15 cellular contexts compared by ENCODE assay signal in the genomic region with DNA sequence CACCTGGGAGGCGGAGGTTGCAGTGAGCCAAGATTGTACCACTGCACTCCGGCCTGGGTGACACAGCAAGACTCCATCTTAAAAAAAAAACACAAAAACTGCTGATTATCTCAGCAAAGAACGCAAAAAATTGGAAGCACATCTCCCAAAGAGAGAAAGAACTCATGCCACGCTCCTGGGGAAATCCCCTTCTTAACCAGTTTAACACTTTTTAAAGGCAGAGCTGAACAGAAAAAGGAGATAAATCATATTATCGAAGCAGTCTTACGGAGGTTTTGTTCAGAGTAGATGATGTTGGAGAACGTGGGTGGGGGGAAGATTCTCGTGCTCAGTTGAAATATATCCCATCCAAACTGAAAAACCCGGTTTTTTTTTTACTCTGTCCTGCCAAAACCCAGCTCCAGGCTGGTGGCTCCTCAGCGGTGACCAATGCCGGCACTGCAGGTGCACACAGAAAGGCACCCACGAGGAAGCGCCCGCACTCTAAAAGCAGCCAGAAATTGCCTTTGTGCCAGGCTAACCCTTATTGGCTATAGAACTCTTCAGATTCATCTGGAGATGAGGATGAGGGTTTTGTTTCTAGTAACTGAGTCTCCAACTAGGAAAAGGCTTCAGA.
DNase-seq lines count a peak whose midpoint lies in the region; ATAC-seq and TF ChIP-seq lines count a peak whose summit lies in the region.
"Had no signal": no experiment of that assay in that cellular context is flagged by ENCODE, and none has a peak within 500 bp of the region (broad histone marks: within the 10 kb centered on the region; RNA-seq: fewer than 3 reads in every experiment).

No MANE protein-coding gene starts in this region.

- peaks cover 8% of the 10 kb centered on the region for H3K36me3 Mint-ChIP-seq in activated CD8-positive, alpha-beta T cell treated with anti-CD3 and anti-CD28 coated beads, Interleukin-2, amount 10 ng/mL, durations not matched to agents 7 days and 5 days (ENCODE audit: low read depth)
- no peaks in the 10 kb centered on the region for H3K36me3 Mint-ChIP-seq in dendritic cell treated with granulocyte-macrophage colony-stimulating factor and Interleukin-4, amounts not matched to agents 40 ng/mL and 50 ng/mL, for 4 days (ENCODE audit: low read depth)
- no peaks in the 10 kb centered on the region for H3K36me3 Mint-ChIP-seq in osteocyte (ENCODE audit: unreplicated experiment)

- H3K36me3 ChIP-seq in colonic mucosa: no peaks in the 10 kb centered on the region
- H3K36me3 ChIP-seq: left lung, spleen had no signal

- H3K4me1 ChIP-seq in colonic mucosa: no peaks in the 10 kb centered on the region
- H3K4me1 ChIP-seq: left lung had no signal

- peak overlapping the region; percentile 32 for H3K4me3 Mint-ChIP-seq in activated CD8-positive, alpha-beta T cell treated with anti-CD3 and anti-CD28 coated beads, Interleukin-2, amount 10 ng/mL, durations not matched to agents 7 days and 5 days
- H3K4me3 Mint-ChIP-seq in dendritic cell treated with granulocyte-macrophage colony-stimulating factor and Interleukin-4, amounts not matched to agents 40 ng/mL and 50 ng/mL, for 4 days: no peak overlapping the region
- H3K4me3 Mint-ChIP-seq in osteocyte (ENCODE audit: unreplicated experiment): no peak overlapping the region

- DNase-seq in stimulated activated CD4-positive, alpha-beta T cell treated with anti-CD3 and anti-CD28 coated beads, Interleukin-1b, Interleukin-23, amount 100 ng/mL, for 48 hours: peak; percentile 30
- no peak for DNase-seq in stimulated activated CD4-positive, alpha-beta T cell treated with anti-CD3 and anti-CD28 coated beads, Interleukin-4, amount 100 ng/mL, for 4 hours
- DNase-seq in activated CD8-positive, alpha-beta T cell treated with anti-CD3 and anti-CD28 coated beads, Interleukin-2, amount 10 ng/mL, durations not matched to agents 7 days and 5 days: no peak
- DNase-seq in osteocyte (ENCODE audit: extremely low spot score, unreplicated experiment) (no peak), colonic mucosa (no peak)
- DNase-seq: effector memory CD8-positive, alpha-beta T cell; left lung; NCI-H1694; NCI-H2227 treated with DMSO at 0.1 percent for 48 hours; NK-92 treated with Interleukin-12 subunit alpha and Interleukin-12 subunit beta, amount 100 ng/mL, for 24 hours; RPMI8226; spleen had no signal

- CTCF ChIA-PET in activated CD8-positive, alpha-beta T cell treated with anti-CD3 and anti-CD28 coated beads, Interleukin-2, amount 10 ng/mL, durations not matched to agents 7 days and 5 days (lab: Charles Lee): interaction anchor here (1.0 to 9.7 kb wide), 7 partner anchors 9 to 303 kb away, joined by 3 to 79 read pairs (median 14); no protein-coding TSS in a partner anchor

- POLR2A ChIA-PET in activated CD8-positive, alpha-beta T cell treated with anti-CD3 and anti-CD28 coated beads, Interleukin-2, amount 10 ng/mL, durations not matched to agents 7 days and 5 days (lab: Charles Lee): interaction anchor here (0.5 to 1.7 kb wide), 5 partner anchors 196 to 314 kb away, joined by 3 to 7 read pairs (median 3); a partner anchor contains a TSS

- H3K9me3 ChIP-seq in colonic mucosa: no peaks in the 10 kb centered on the region
- H3K9me3 ChIP-seq: left lung, spleen had no signal

- peak overlapping the region; percentile 75 for H3K27ac Mint-ChIP-seq in activated CD8-positive, alpha-beta T cell treated with anti-CD3 and anti-CD28 coated beads, Interleukin-2, amount 10 ng/mL, durations not matched to agents 7 days and 5 days
- H3K27ac Mint-ChIP-seq in dendritic cell treated with granulocyte-macrophage colony-stimulating factor and Interleukin-4, amounts not matched to agents 40 ng/mL and 50 ng/mL, for 4 days: peak overlapping the region; percentile 89
- no peak overlapping the region for H3K27ac Mint-ChIP-seq in osteocyte (ENCODE audit: unreplicated experiment)

- H3K9ac ChIP-seq in colonic mucosa (ENCODE audit: low read depth in 2 of 2, low read length in 2 of 2): no peak overlapping the region

- H3K4me3 ChIP-seq in colonic mucosa: no peak overlapping the region
- H3K4me3 ChIP-seq: left lung, spleen had no signal

- H3K4me1 Mint-ChIP-seq in activated CD8-positive, alpha-beta T cell treated with anti-CD3 and anti-CD28 coated beads, Interleukin-2, amount 10 ng/mL, durations not matched to agents 7 days and 5 days (ENCODE audit: low read depth): peaks cover 60% of the 10 kb centered on the region
- peaks cover 26% of the 10 kb centered on the region for H3K4me1 Mint-ChIP-seq in dendritic cell treated with granulocyte-macrophage colony-stimulating factor and Interleukin-4, amounts not matched to agents 40 ng/mL and 50 ng/mL, for 4 days (ENCODE audit: low read depth)
- H3K4me1 Mint-ChIP-seq in osteocyte (ENCODE audit: unreplicated experiment): no peaks in the 10 kb centered on the region

- peaks cover 2% of the 10 kb centered on the region for H3K27me3 Mint-ChIP-seq in activated CD8-positive, alpha-beta T cell treated with anti-CD3 and anti-CD28 coated beads, Interleukin-2, amount 10 ng/mL, durations not matched to agents 7 days and 5 days (ENCODE audit: low read depth)
- peaks cover 3% of the 10 kb centered on the region for H3K27me3 Mint-ChIP-seq in dendritic cell treated with granulocyte-macrophage colony-stimulating factor and Interleukin-4, amounts not matched to agents 40 ng/mL and 50 ng/mL, for 4 days
- no peaks in the 10 kb centered on the region for H3K27me3 Mint-ChIP-seq in osteocyte (ENCODE audit: unreplicated experiment)

- no peaks in the 10 kb centered on the region for H3K27me3 ChIP-seq in colonic mucosa
- H3K27me3 ChIP-seq: left lung had no signal

- peak; percentile 20 for ATAC-seq in activated CD8-positive, alpha-beta T cell treated with anti-CD3 and anti-CD28 coated beads, Interleukin-2, amount 10 ng/mL, durations not matched to agents 7 days and 5 days
- ATAC-seq in HG03039 (IDR thresholded peaks at IDR 0.05; ENCODE audit: unreplicated experiment): no peak
- ATAC-seq: HCT116, left lung had no signal

- TF ChIP-seq CTCF in osteocyte (IDR thresholded peaks at IDR 0.05) (no peak), colonic mucosa (IDR thresholded peaks at IDR 0.05) (no peak)

- H3K9me3 Mint-ChIP-seq in activated CD8-positive, alpha-beta T cell treated with anti-CD3 and anti-CD28 coated beads, Interleukin-2, amount 10 ng/mL, durations not matched to agents 7 days and 5 days (ENCODE audit: insufficient read depth): peaks cover 13% of the 10 kb centered on the region
- no peaks in the 10 kb centered on the region for H3K9me3 Mint-ChIP-seq in dendritic cell treated with granulocyte-macrophage colony-stimulating factor and Interleukin-4, amounts not matched to agents 40 ng/mL and 50 ng/mL, for 4 days
- H3K9me3 Mint-ChIP-seq in osteocyte (ENCODE audit: unreplicated experiment): peaks cover 11% of the 10 kb centered on the region

- intact Hi-C loops in dendritic cell treated with granulocyte-macrophage colony-stimulating factor and Interleukin-4, amounts not matched to agents 40 ng/mL and 50 ng/mL, for 4 days (cut with micrococcal nuclease): no loop called here
- intact Hi-C loops in colonic mucosa (cut with DNase I): no loop called here

- H3K27ac ChIP-seq in colonic mucosa: no peak overlapping the region
- H3K27ac ChIP-seq: left lung had no signal
